Comparison of ENCODE assay signal across 8 cellular contexts in the genomic region with DNA sequence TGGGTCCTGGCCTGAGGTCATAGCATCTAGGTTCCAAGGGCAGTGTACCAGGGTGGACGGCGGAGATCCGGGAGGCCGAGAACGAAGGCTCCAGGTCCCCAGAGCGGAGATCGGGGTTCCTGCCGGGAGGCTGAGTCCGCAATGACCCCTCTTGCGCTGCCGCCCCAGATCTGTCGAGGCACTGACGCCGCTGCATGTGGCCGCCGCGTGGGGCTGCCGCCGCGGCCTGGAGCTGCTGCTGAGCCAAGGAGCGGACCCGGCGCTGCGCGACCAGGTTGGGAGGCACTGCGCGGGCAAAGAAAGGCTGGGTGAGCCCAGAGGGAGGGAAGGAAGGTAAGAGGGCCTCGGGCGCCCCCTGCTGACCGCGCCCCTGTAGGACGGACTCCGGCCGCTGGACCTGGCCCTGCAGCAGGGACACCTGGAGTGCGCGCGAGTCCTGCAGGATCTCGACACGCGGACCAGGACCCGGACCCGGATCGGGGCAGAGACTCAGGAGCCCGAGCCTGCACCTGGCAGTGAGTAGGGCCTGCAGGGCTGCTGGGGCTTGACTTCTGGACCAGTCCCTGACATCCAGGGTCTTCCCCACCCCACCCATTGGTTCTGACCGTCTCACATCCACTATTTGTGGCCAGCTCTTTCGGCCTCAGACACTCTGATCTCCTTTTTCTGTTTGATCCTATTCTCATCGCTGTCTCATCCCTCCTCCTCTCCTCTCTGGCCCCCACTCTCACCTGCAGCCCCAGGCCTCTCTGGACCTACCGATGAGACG. TPM values are rescaled to one million over a fixed set of nuclear protein-coding genes. Genes with fewer than 3 reads are reported as not detected.
DNase-seq lines count a peak whose midpoint lies in the region; ATAC-seq and TF ChIP-seq lines count a peak whose summit lies in the region.

No MANE protein-coding gene starts in this region.

- TF ChIP-seq POLR2A in esophagus squamous epithelium (IDR thresholded peaks at IDR 0.05) = no peak

- H3K9ac ChIP-seq in OCI-LY3 (ENCODE audit: low read length) = no peak overlapping the region

- peak; percentile 74 for ATAC-seq in GM18907 (IDR thresholded peaks at IDR 0.05; ENCODE audit: unreplicated experiment)
- ATAC-seq in naive B cell (ENCODE audit: low read depth in 2 of 2) = peak; percentile 85 to 87

- no peak for DNase-seq in AG04449 (ENCODE audit: low read depth, low spot score)
- DNase-seq in HUDEP-2 (lab: John Stamatoyannopoulos, UW; ENCODE audit: unreplicated experiment in 76 of 76) = peak in 73 of 76 experiments; percentile 52 to 95 (median 85)
- DNase-seq in activated T-cell treated with anti-CD3 and anti-CD28 coated beads for 24 hours (ENCODE audit: low read depth) = peak; percentile 68
- DNase-seq in esophagus squamous epithelium (lab: John Stamatoyannopoulos, UW) = no peak
- DNase-seq in naive B cell = peak; percentile 76
- peak; percentile 58 to 76 for DNase-seq in stimulated activated CD8-positive, alpha-beta memory T cell treated with anti-CD3 and anti-CD28 coated beads, Interleukin-7, amount 100 ng/mL, for 48 hours (ENCODE audit: extremely low read depth in 1 of 2, low read depth in 1 of 2)

- H3K36me3 ChIP-seq in OCI-LY3 (replicated peaks; ENCODE audit: low read depth, low read length) (no peaks in the 10 kb centered on the region), esophagus squamous epithelium (peaks cover 0 to 21% (median 0%) of the 10 kb centered on the region in 3 donors)

- WGBS in esophagus squamous epithelium, 2 donors = 26 to 27% methylated on average over 11 to 13 of the region's 49 CpGs

- H3K4me3 Mint-ChIP-seq in naive B cell = peak overlapping the region; percentile 83 to 92 (median 87)

- H3K36me3 Mint-ChIP-seq in naive B cell = no peaks in the 10 kb centered on the region

- no peaks in the 10 kb centered on the region for H3K9me3 ChIP-seq in OCI-LY3 (ENCODE audit: insufficient read depth, low read length)
- H3K9me3 ChIP-seq in esophagus squamous epithelium = no peaks in the 10 kb centered on the region

- peaks cover 11 to 14% (median 12%) of the 10 kb centered on the region in 3 donors for H3K4me1 Mint-ChIP-seq in naive B cell

- CTCF ChIA-PET in AG04449 (lab: Yijun Ruan, JAX) = interaction anchor here (0.7 to 6.9 kb wide), 29 partner anchors 9 to 510 kb away, joined by 3 to 80 read pairs (median 4); partner anchors contain the start of genes BABAM1, MRPL34, OCEL1 and USHBP1

- H3K4me3 ChIP-seq in AG04449 (ENCODE audit: low read depth, low read length) = peak overlapping the region; percentile 45
- H3K4me3 ChIP-seq in OCI-LY3 (ENCODE audit: low read length) = peak overlapping the region; percentile 56
- H3K4me3 ChIP-seq in esophagus squamous epithelium = peak overlapping the region; percentile 22 to 64 (median 38)

- intact Hi-C loops in esophagus squamous epithelium (cut with DNase I) = loop anchor here (5.0 to 10.0 kb wide), 2 partner anchors 78 to 215 kb away; no protein-coding TSS in a partner anchor

- H3K27me3 Mint-ChIP-seq in naive B cell = no peaks in the 10 kb centered on the region

- H3K4me1 ChIP-seq in OCI-LY3 (ENCODE audit: low read length) (peaks cover 3% of the 10 kb centered on the region), esophagus squamous epithelium (peaks cover 14 to 20% (median 17%) of the 10 kb centered on the region in 3 donors)

- H2AFZ ChIP-seq in OCI-LY3 (ENCODE audit: low read depth, low read length) = no peak overlapping the region

- H3K79me2 ChIP-seq in OCI-LY3 (ENCODE audit: low read length) = no peaks in the 10 kb centered on the region

- peak; percentile 98 for TF ChIP-seq CTCF in AG04449 (IDR thresholded peaks at IDR 0.05; ENCODE audit: insufficient read depth, low read length, missing control alignments)
- TF ChIP-seq CTCF in OCI-LY3 (IDR thresholded peaks at IDR 0.05; ENCODE audit: low read depth, low read length) = peak; percentile 92
- TF ChIP-seq CTCF in esophagus squamous epithelium (IDR thresholded peaks at IDR 0.05) = peak; percentile 88 to 92 (median 90)

- H3K27me3 ChIP-seq in OCI-LY3 (ENCODE audit: low read depth, low read length) (no peaks in the 10 kb centered on the region), esophagus squamous epithelium (peaks cover 0 to 20% (median 2%) of the 10 kb centered on the region in 4 donors)

- H3K4me2 ChIP-seq in OCI-LY3 (ENCODE audit: low read length) = peak overlapping the region; percentile 63

- POLR2A ChIA-PET in AG04449 (lab: Yijun Ruan, JAX) = no interaction called here

- H3K27ac ChIP-seq in OCI-LY3 (ENCODE audit: low read length) (no peak overlapping the region), esophagus squamous epithelium (no peak overlapping the region)

- no peaks in the 10 kb centered on the region for H3K9me3 Mint-ChIP-seq in naive B cell

- H4K20me1 ChIP-seq in OCI-LY3 (ENCODE audit: insufficient read depth, low read length) = no peaks in the 10 kb centered on the region

- peak overlapping the region in 1 of 6 donors; percentile 67 for H3K27ac Mint-ChIP-seq in naive B cell

RNA-seq across cellular contexts. Expression of gene ANKLE1, which starts 1.0 kb away (rescaled TPM):
- total RNA-seq in esophagus squamous epithelium = under 1 TPM in 3 of 4 donors, not detected in 1; 0.12 to 0.57 (median 0.22) TPM
- polyA plus RNA-seq in naive B cell (ENCODE audit: low read depth in 6 of 6) = 1 to 10 TPM in 5 of 6 donors, not detected in 1; 1.6 to 3.1 (median 1.9) TPM

RNA-seq across cellular contexts. Expression of gene BABAM1, which starts 15.4 kb away (rescaled TPM):
- total RNA-seq in esophagus squamous epithelium = 10 to 100 TPM; 29.1 to 55.8 (median 53.1) TPM
- polyA plus RNA-seq in naive B cell (ENCODE audit: low read depth in 6 of 6) = 100 to 1,000 TPM; 102 to 183 (median 108) TPM

RNA-seq across cellular contexts. Expression of gene USHBP1, which starts 18.1 kb away (rescaled TPM):
- total RNA-seq in esophagus squamous epithelium = 1 to 10 TPM in 1 of 4 donors, under 1 TPM in 2, not detected in 1; 0.70 to 4.8 (median 0.73) TPM
- polyA plus RNA-seq in naive B cell (ENCODE audit: low read depth in 6 of 6) = not detected

RNA-seq across cellular contexts. Expression of gene ABHD8, which starts 20.6 kb away (rescaled TPM):
- 1 to 10 TPM; 2.0 to 8.4 (median 5.2) TPM for total RNA-seq in esophagus squamous epithelium
- 1 to 10 TPM; 6.4 to 8.6 (median 7.4) TPM for polyA plus RNA-seq in naive B cell (ENCODE audit: low read depth in 6 of 6)

RNA-seq across cellular contexts. Expression of gene MRPL34, which starts 23.0 kb away (rescaled TPM):
- total RNA-seq in esophagus squamous epithelium = 10 to 100 TPM; 91.1 to 97.2 (median 92.8) TPM
- polyA plus RNA-seq in naive B cell (ENCODE audit: low read depth in 6 of 6) = 100 to 1,000 TPM; 121 to 189 (median 160) TPM

Comparison
In these comparisons a context has a peak if more than half of its experiments do, and no peak if none do; other contexts are left out.
1. DNase-seq: peak in HUDEP-2 (73 of 76), activated T-cell treated with anti-CD3 and anti-CD28 coated beads for 24 hours (single experiment), naive B cell (single experiment) and stimulated activated CD8-positive, alpha-beta memory T cell treated with anti-CD3 and anti-CD28 coated beads, Interleukin-7, amount 100 ng/mL, for 48 hours (2 of 2); none in AG04449 (single experiment) and esophagus squamous epithelium (single experiment).
2. Peak in every context shown above with its lines, with median percentiles within 50 percentile points of each other: H3K4me3 ChIP-seq and CTCF ChIP-seq.